16 cellular contexts compared by ENCODE assay signal in genomic region chr11:11167806-11168205, GRCh38.
DNase-seq lines count a peak whose midpoint lies in the region; ATAC-seq and TF ChIP-seq lines count a peak whose summit lies in the region.
"Had no signal": no experiment of that assay in that cellular context is flagged by ENCODE, and none has a peak within 500 bp of the region (broad histone marks: within the 10 kb centered on the region; RNA-seq: fewer than 3 reads in every experiment).

No MANE protein-coding gene starts in this region.

- no peak overlapping the region for H3K9ac ChIP-seq in neural progenitor cell
- H3K9ac ChIP-seq in smooth muscle cell (ENCODE audit: low read depth), result no peak overlapping the region

- no peak overlapping the region for H3K4me3 Mint-ChIP-seq in neural progenitor cell
- H3K4me3 Mint-ChIP-seq: CD14-positive monocyte; CD8-positive, alpha-beta T cell had no signal

- TF ChIP-seq CTCF in neural progenitor cell (IDR thresholded peaks at IDR 0.05) (no peak), smooth muscle cell (IDR thresholded peaks at IDR 0.05; ENCODE audit: borderline replicate concordance, insufficient read depth, poor library complexity, severe bottlenecking) (no peak)

- no peaks in the 10 kb centered on the region for H3K9me3 Mint-ChIP-seq in neural progenitor cell
- H3K9me3 Mint-ChIP-seq: CD8-positive, alpha-beta T cell had no signal

- H3K4me3 ChIP-seq in neural progenitor cell (no peak overlapping the region), smooth muscle cell (no peak overlapping the region)
- H3K4me3 ChIP-seq: HAP-1 had no signal

- no peaks in the 10 kb centered on the region for H3K9me3 ChIP-seq in neural progenitor cell (ENCODE audit: low read depth)
- H3K9me3 ChIP-seq in smooth muscle cell (replicated peaks; ENCODE audit: low read depth), result no peaks in the 10 kb centered on the region
- H3K9me3 ChIP-seq: HAP-1 had no signal

- H4K20me1 ChIP-seq in neural progenitor cell (ENCODE audit: low read depth), result no peaks in the 10 kb centered on the region
- H4K20me1 ChIP-seq in smooth muscle cell (ENCODE audit: low read depth), result no peaks in the 10 kb centered on the region

- H3K79me2 ChIP-seq in neural progenitor cell (ENCODE audit: low read depth) (no peaks in the 10 kb centered on the region), smooth muscle cell (ENCODE audit: low read depth) (no peaks in the 10 kb centered on the region)

- ATAC-seq in GM21717 (IDR thresholded peaks at IDR 0.05; ENCODE audit: unreplicated experiment), result no peak
- ATAC-seq: CD8-positive, alpha-beta T cell had no signal

- peaks cover 2% of the 10 kb centered on the region for H3K4me1 Mint-ChIP-seq in neural progenitor cell
- H3K4me1 Mint-ChIP-seq: CD14-positive monocyte had no signal

- peaks cover 6% of the 10 kb centered on the region for H3K27me3 Mint-ChIP-seq in neural progenitor cell (ENCODE audit: insufficient read depth, low read depth)

- H3K36me3 ChIP-seq in neural progenitor cell (no peaks in the 10 kb centered on the region), smooth muscle cell (ENCODE audit: low read depth) (no peaks in the 10 kb centered on the region)
- H3K36me3 ChIP-seq: HAP-1 had no signal

- WGBS in smooth muscle cell (ENCODE audit: low lambda C conversion rate), result 33% methylated on average over 3 of the region's 3 CpGs

- no peak overlapping the region for H3K4me2 ChIP-seq in neural progenitor cell
- peak overlapping the region; percentile 65 for H3K4me2 ChIP-seq in smooth muscle cell

- H3K27ac ChIP-seq in neural progenitor cell (no peak overlapping the region), smooth muscle cell (ENCODE audit: low read depth) (peak overlapping the region; percentile 65)
- H3K27ac ChIP-seq: 22Rv1 had no signal

- H2AFZ ChIP-seq in neural progenitor cell (replicated peaks) (peak overlapping the region; percentile 11), smooth muscle cell (ENCODE audit: low read depth) (no peak overlapping the region)

- H3K27ac Mint-ChIP-seq in neural progenitor cell, result no peak overlapping the region
- H3K27ac Mint-ChIP-seq: CD14-positive monocyte; CD8-positive, alpha-beta T cell had no signal

- DNase-seq in NCI-H2171 treated with DMSO at 0.1 percent for 48 hours (lab: John Stamatoyannopoulos, UW), result peak; percentile 1
- no peak for DNase-seq in NCI-H2171 (lab: John Stamatoyannopoulos, UW)
- DNase-seq in neural progenitor cell (ENCODE audit: low spot score), result no peak
- DNase-seq in smooth muscle cell (lab: John Stamatoyannopoulos, UW; ENCODE audit: unreplicated experiment), result no peak
- DNase-seq in activated CD4-positive, CD25-positive, alpha-beta regulatory T cell treated with anti-CD3 and anti-CD28 coated beads, Interleukin-2, amount 50 U/mL, for 72 hours, result no peak
- no peak for DNase-seq in SW 1271 (lab: John Stamatoyannopoulos, UW)
- DNase-seq in SIG-M5 treated with dmso at 0.1 percent for 504 hours (lab: John Stamatoyannopoulos, UW; ENCODE audit: unreplicated experiment), result no peak
- DNase-seq: CD8-positive, alpha-beta T cell; COR-L47; DMS153; DMS79 treated with DMSO at 0.1 percent for 48 hours; EL had no signal

- H3K4me1 ChIP-seq in neural progenitor cell (no peaks in the 10 kb centered on the region), smooth muscle cell (ENCODE audit: low read depth) (peaks cover 4% of the 10 kb centered on the region)
- H3K4me1 ChIP-seq: HAP-1 had no signal

- H3K27me3 ChIP-seq in neural progenitor cell (no peaks in the 10 kb centered on the region), smooth muscle cell (ENCODE audit: low read depth) (no peaks in the 10 kb centered on the region)

- no peaks in the 10 kb centered on the region for H3F3A ChIP-seq in neural progenitor cell (ENCODE audit: low read depth)
- H3F3A ChIP-seq in smooth muscle cell (ENCODE audit: low read depth), result peaks cover 12% of the 10 kb centered on the region

- H3K36me3 Mint-ChIP-seq in neural progenitor cell, result no peaks in the 10 kb centered on the region
- H3K36me3 Mint-ChIP-seq: CD14-positive monocyte; CD8-positive, alpha-beta T cell had no signal
